Comparison of ENCODE assay signal across 9 cellular contexts in genomic region chr2:157789933-157790511, GRCh38.
DNase-seq lines count a peak whose midpoint lies in the region; ATAC-seq and TF ChIP-seq lines count a peak whose summit lies in the region.
"Had no signal": no experiment of that assay in that cellular context is flagged by ENCODE, and none has a peak within 500 bp of the region (broad histone marks: within the 10 kb centered on the region; RNA-seq: fewer than 3 reads in every experiment).

No MANE protein-coding gene starts in this region.

- no peak overlapping the region for H3K9ac ChIP-seq in mesenchymal stem cell (ENCODE audit: low read length)

- no peak overlapping the region for H3K23ac ChIP-seq in mesenchymal stem cell (ENCODE audit: low read length in 2 of 2)

- H3K4me1 Mint-ChIP-seq in activated CD4-positive, alpha-beta memory T cell treated with anti-CD3 and anti-CD28 coated beads for 36 hours (ENCODE audit: low read depth): peaks cover 33% of the 10 kb centered on the region
- H3K4me1 Mint-ChIP-seq in activated CD4-positive, alpha-beta memory T cell treated with anti-CD3 and anti-CD28 coated beads, Interleukin-2, amount 10 ng/mL, durations not matched to agents 7 days and 5 days: peaks cover 15% of the 10 kb centered on the region
- peaks cover 43% of the 10 kb centered on the region for H3K4me1 Mint-ChIP-seq in brain

- no peak overlapping the region for H3K4me3 Mint-ChIP-seq in activated CD4-positive, alpha-beta memory T cell treated with anti-CD3 and anti-CD28 coated beads for 36 hours
- no peak overlapping the region for H3K4me3 Mint-ChIP-seq in activated CD4-positive, alpha-beta memory T cell treated with anti-CD3 and anti-CD28 coated beads, Interleukin-2, amount 10 ng/mL, durations not matched to agents 7 days and 5 days
- H3K4me3 Mint-ChIP-seq in brain: no peak overlapping the region

- WGBS in mesenchymal stem cell: 89% methylated on average over 4 of the region's 4 CpGs
- 39 to 49% methylated on average over 4 of the region's 4 CpGs for WGBS in thyroid gland, 2 donors

- H3K4me2 ChIP-seq in mesenchymal stem cell (ENCODE audit: low read length, poor library complexity, severe bottlenecking): no peak overlapping the region

- H2BK5ac ChIP-seq in mesenchymal stem cell (ENCODE audit: low read depth, low read length, poor library complexity, severe bottlenecking): no peak overlapping the region

- no peak overlapping the region for H2AFZ ChIP-seq in mesenchymal stem cell (ENCODE audit: low read depth, low read length)

- POLR2A ChIA-PET in activated CD4-positive, alpha-beta memory T cell treated with anti-CD3 and anti-CD28 coated beads for 36 hours (lab: Charles Lee): no interaction called here
- POLR2A ChIA-PET in activated CD4-positive, alpha-beta memory T cell treated with anti-CD3 and anti-CD28 coated beads, Interleukin-2, amount 10 ng/mL, durations not matched to agents 7 days and 5 days (lab: Charles Lee): no interaction called here

- H3K27ac Mint-ChIP-seq in activated CD4-positive, alpha-beta memory T cell treated with anti-CD3 and anti-CD28 coated beads for 36 hours: no peak overlapping the region
- no peak overlapping the region for H3K27ac Mint-ChIP-seq in activated CD4-positive, alpha-beta memory T cell treated with anti-CD3 and anti-CD28 coated beads, Interleukin-2, amount 10 ng/mL, durations not matched to agents 7 days and 5 days
- peak overlapping the region in 3 of 5 experiments; percentile 54 to 87 (median 84) for H3K27ac Mint-ChIP-seq in brain

- H3K4ac ChIP-seq in mesenchymal stem cell (ENCODE audit: low read depth in 1 of 2, low read length in 2 of 2): peak overlapping the region; percentile 42 to 46

- H3K36me3 ChIP-seq in mesenchymal stem cell (ENCODE audit: control insufficient read depth in 1 of 2, insufficient read depth in 2 of 2, low read depth in 1 of 2, low read length in 2 of 2) (peaks cover 3 to 19% of the 10 kb centered on the region in 2 experiments), thyroid gland (no peaks in the 10 kb centered on the region), H7 (replicated peaks; ENCODE audit: control insufficient read depth, insufficient read depth, low read length) (no peaks in the 10 kb centered on the region)
- H3K36me3 ChIP-seq: upper lobe of left lung had no signal

- H4K8ac ChIP-seq in mesenchymal stem cell (ENCODE audit: low read length): no peak overlapping the region

- no peak overlapping the region for H2AK5ac ChIP-seq in mesenchymal stem cell (ENCODE audit: low read length, severe bottlenecking)

- H4K91ac ChIP-seq in mesenchymal stem cell (ENCODE audit: low read length): peak overlapping the region; percentile 43

- TF ChIP-seq CTCF in brain (conservative IDR thresholded peaks at IDR 0.05) (no peak), thyroid gland (IDR thresholded peaks at IDR 0.05) (no peak)

- H3K27me3 ChIP-seq in mesenchymal stem cell (ENCODE audit: control insufficient read depth in 1 of 2, insufficient read depth in 1 of 2, low read length in 2 of 2) (no peaks in the 10 kb centered on the region), thyroid gland (no peaks in the 10 kb centered on the region), H7 (ENCODE audit: control insufficient read depth, insufficient read depth, low read length) (no peaks in the 10 kb centered on the region)
- H3K27me3 ChIP-seq: upper lobe of left lung had no signal

- H3K4me1 ChIP-seq in mesenchymal stem cell (ENCODE audit: control insufficient read depth, insufficient read depth, low read depth, low read length) (peaks cover 11% of the 10 kb centered on the region), thyroid gland (peaks cover 62 to 66% of the 10 kb centered on the region in 2 donors)

- H3K36me3 Mint-ChIP-seq in activated CD4-positive, alpha-beta memory T cell treated with anti-CD3 and anti-CD28 coated beads for 36 hours: peaks cover 12% of the 10 kb centered on the region
- peaks cover 22% of the 10 kb centered on the region for H3K36me3 Mint-ChIP-seq in activated CD4-positive, alpha-beta memory T cell treated with anti-CD3 and anti-CD28 coated beads, Interleukin-2, amount 10 ng/mL, durations not matched to agents 7 days and 5 days (ENCODE audit: low read depth)
- H3K36me3 Mint-ChIP-seq in brain: peaks cover 6% of the 10 kb centered on the region

- H3K14ac ChIP-seq in mesenchymal stem cell (ENCODE audit: low read length in 2 of 2): no peak overlapping the region

- intact Hi-C loops in activated CD4-positive, alpha-beta memory T cell treated with anti-CD3 and anti-CD28 coated beads for 36 hours (cut with micrococcal nuclease): loop anchor here (5.0 to 10.0 kb wide), 2 partner anchors 42 to 485 kb away; no protein-coding TSS in a partner anchor
- intact Hi-C loops in thyroid gland (cut with DNase I): no loop called here

- CTCF ChIA-PET in activated CD4-positive, alpha-beta memory T cell treated with anti-CD3 and anti-CD28 coated beads for 36 hours (lab: Charles Lee): interaction anchor here (1.4 kb wide), 1 partner anchor 488 kb away, joined by 5 read pairs; no protein-coding TSS in a partner anchor
- CTCF ChIA-PET in activated CD4-positive, alpha-beta memory T cell treated with anti-CD3 and anti-CD28 coated beads, Interleukin-2, amount 10 ng/mL, durations not matched to agents 7 days and 5 days (lab: Charles Lee): interaction anchor here (1.3 kb wide), 1 partner anchor 218 kb away, joined by 3 read pairs; no protein-coding TSS in a partner anchor

- TF ChIP-seq POLR2A in thyroid gland (IDR thresholded peaks at IDR 0.05): peak in 1 of 2 donors; percentile 52

- H2BK120ac ChIP-seq in mesenchymal stem cell (ENCODE audit: low read depth, low read length): no peak overlapping the region

- H3K27ac ChIP-seq in mesenchymal stem cell (ENCODE audit: low read length, poor library complexity, severe bottlenecking) (no peak overlapping the region), thyroid gland (peak overlapping the region; percentile 79 to 88 (median 79))

- H3K9me3 Mint-ChIP-seq in activated CD4-positive, alpha-beta memory T cell treated with anti-CD3 and anti-CD28 coated beads for 36 hours: no peaks in the 10 kb centered on the region
- no peaks in the 10 kb centered on the region for H3K9me3 Mint-ChIP-seq in activated CD4-positive, alpha-beta memory T cell treated with anti-CD3 and anti-CD28 coated beads, Interleukin-2, amount 10 ng/mL, durations not matched to agents 7 days and 5 days
- H3K9me3 Mint-ChIP-seq in brain: no peaks in the 10 kb centered on the region

- H3K4me3 ChIP-seq in mesenchymal stem cell (ENCODE audit: insufficient read depth in 1 of 2, low read depth in 1 of 2, low read length in 2 of 2): no peak overlapping the region
- H3K4me3 ChIP-seq in thyroid gland (replicated peaks in 1 of 3): no peak overlapping the region
- no peak overlapping the region for H3K4me3 ChIP-seq in H7 (ENCODE audit: insufficient read depth, low read depth, low read length)
- H3K4me3 ChIP-seq: upper lobe of left lung had no signal

- H3K79me1 ChIP-seq in mesenchymal stem cell (replicated peaks; ENCODE audit: low read length, poor library complexity, severe bottlenecking): peaks cover 31% of the 10 kb centered on the region

- H3K9me3 ChIP-seq in mesenchymal stem cell (ENCODE audit: control insufficient read depth, low read length): no peaks in the 10 kb centered on the region
- H3K9me3 ChIP-seq in thyroid gland: no peaks in the 10 kb centered on the region
- H3K9me3 ChIP-seq: upper lobe of left lung had no signal

- peak; percentile 16 for DNase-seq in activated CD4-positive, alpha-beta memory T cell treated with anti-CD3 and anti-CD28 coated beads for 36 hours
- DNase-seq in activated CD4-positive, alpha-beta memory T cell treated with anti-CD3 and anti-CD28 coated beads, Interleukin-2, amount 10 ng/mL, durations not matched to agents 7 days and 5 days: no peak
- DNase-seq in mesenchymal stem cell: peak; percentile 47
- DNase-seq in thyroid gland: peak; percentile 93 to 95
- no peak for DNase-seq in H7
- DNase-seq: upper lobe of left lung had no signal

- peak overlapping the region; percentile 34 for H2BK15ac ChIP-seq in mesenchymal stem cell (ENCODE audit: low read depth, poor library complexity, severe bottlenecking)

- H2BK12ac ChIP-seq in mesenchymal stem cell (ENCODE audit: low read length in 2 of 2): peak overlapping the region in 1 of 2 experiments; percentile 69

- peak overlapping the region in 1 of 2 experiments; percentile 28 for H3K18ac ChIP-seq in mesenchymal stem cell (ENCODE audit: low read depth in 1 of 2, low read length in 2 of 2)

- no peak for ATAC-seq in HG03159 (IDR thresholded peaks at IDR 0.05; ENCODE audit: unreplicated experiment)
- ATAC-seq in HG02763 (IDR thresholded peaks at IDR 0.05; ENCODE audit: unreplicated experiment): no peak

- no peaks in the 10 kb centered on the region for H3K27me3 Mint-ChIP-seq in activated CD4-positive, alpha-beta memory T cell treated with anti-CD3 and anti-CD28 coated beads for 36 hours
- H3K27me3 Mint-ChIP-seq in activated CD4-positive, alpha-beta memory T cell treated with anti-CD3 and anti-CD28 coated beads, Interleukin-2, amount 10 ng/mL, durations not matched to agents 7 days and 5 days: no peaks in the 10 kb centered on the region
- no peaks in the 10 kb centered on the region for H3K27me3 Mint-ChIP-seq in brain

Comparison
In these comparisons a context has a peak if more than half of its experiments do, and no peak if none do; other contexts are left out.
1. DNase-seq: peak in activated CD4-positive, alpha-beta memory T cell treated with anti-CD3 and anti-CD28 coated beads for 36 hours (single experiment), mesenchymal stem cell (single experiment) and thyroid gland (2 of 2); none in activated CD4-positive, alpha-beta memory T cell treated with anti-CD3 and anti-CD28 coated beads, Interleukin-2, amount 10 ng/mL, durations not matched to agents 7 days and 5 days (single experiment) and H7 (single experiment).
2. H3K27ac Mint-ChIP-seq: peak in brain (3 of 5); none in activated CD4-positive, alpha-beta memory T cell treated with anti-CD3 and anti-CD28 coated beads for 36 hours (single experiment) and activated CD4-positive, alpha-beta memory T cell treated with anti-CD3 and anti-CD28 coated beads, Interleukin-2, amount 10 ng/mL, durations not matched to agents 7 days and 5 days (single experiment).